Comparison of ENCODE assay signal across 9 cellular contexts in genomic region chr1:8027748-8028631, GRCh38. TPM values are rescaled to one million over a fixed set of nuclear protein-coding genes. Genes with fewer than 3 reads are reported as not detected.
DNase-seq lines count a peak whose midpoint lies in the region; ATAC-seq and TF ChIP-seq lines count a peak whose summit lies in the region.
"Had no signal": no experiment of that assay in that cellular context is flagged by ENCODE, and none has a peak within 500 bp of the region (broad histone marks: within the 10 kb centered on the region; RNA-seq: fewer than 3 reads in every experiment).

No MANE protein-coding gene starts in this region.

- H4K20me1 ChIP-seq in mammary epithelial cell (ENCODE audit: insufficient read depth, low read length), result peaks cover 8% of the 10 kb centered on the region

- CTCF ChIA-PET in AG04449 (lab: Yijun Ruan, JAX) (interaction anchor here (0.6 to 13.5 kb wide), 14 partner anchors 9 to 291 kb away, joined by 3 to 188 read pairs (median 3); no protein-coding TSS in a partner anchor), mammary epithelial cell (lab: Charles Lee; ENCODE audit: low non-redundant PET) (interaction anchor here (0.7 kb wide), 1 partner anchor 286 kb away, joined by 5 read pairs; no protein-coding TSS in a partner anchor)

- in situ Hi-C loops in mammary epithelial cell (cut with MboI; ENCODE audit: low sequenced_read_pairs in 2 of 2), result no loop called here

- DNase-seq in AG04449 (ENCODE audit: low read depth, low spot score), result peak; percentile 80
- peak; percentile 82 for DNase-seq in HS-27A (ENCODE audit: low read depth)
- DNase-seq in mammary epithelial cell, result peak; percentile 58
- no peak for DNase-seq in NK-92 treated with Interleukin-12 subunit alpha and Interleukin-12 subunit beta, amount 100 ng/mL, for 24 hours (lab: John Stamatoyannopoulos, UW)
- DNase-seq: stimulated activated CD4-positive, alpha-beta T cell treated with anti-CD3 and anti-CD28 coated beads, Interleukin-2, amount 100 ng/mL, for 48 hours had no signal

- H3K27me3 ChIP-seq in mammary epithelial cell (ENCODE audit: insufficient read depth, low read length) (no peaks in the 10 kb centered on the region), muscle layer of colon (ENCODE audit: control insufficient read depth in 1 of 2, insufficient read depth in 2 of 2, low read length in 2 of 2) (no peaks in the 10 kb centered on the region)

- no TSS peak for BruUV-seq in mammary epithelial cell (replicated peaks; lab: Mats Ljungman, UMichigan)

- peaks cover 40% of the 10 kb centered on the region for H3K79me2 ChIP-seq in mammary epithelial cell (ENCODE audit: insufficient read depth, low read length)

- dilution Hi-C loops in mammary epithelial cell (cut with HindIII; ENCODE audit: low sequenced_read_pairs), result no loop called here

- POLR2A ChIA-PET in AG04449 (lab: Yijun Ruan, JAX), result interaction anchor here (0.6 to 1.6 kb wide), 6 partner anchors 13 to 428 kb away, joined by 3 to 6 read pairs (median 3); no protein-coding TSS in a partner anchor

- H3K9ac ChIP-seq in mammary epithelial cell (ENCODE audit: insufficient read depth, low read length) (peak overlapping the region; percentile 35), muscle layer of colon (ENCODE audit: low read length) (no peak overlapping the region)

- no peak overlapping the region for H2AFZ ChIP-seq in mammary epithelial cell (ENCODE audit: low read depth, low read length)

- ATAC-seq in HG03565 (IDR thresholded peaks at IDR 0.05; ENCODE audit: unreplicated experiment) (no peak), GM19324 (IDR thresholded peaks at IDR 0.05; ENCODE audit: low FRiP score, unreplicated experiment) (no peak), HG03521 (IDR thresholded peaks at IDR 0.05; ENCODE audit: unreplicated experiment) (no peak)

- peak overlapping the region; percentile 2; the same call in 1 of the 2 replicates for H3K4me3 ChIP-seq in AG04449 (ENCODE audit: low read depth, low read length)
- peak overlapping the region in 1 of 3 experiments; percentile 3 for H3K4me3 ChIP-seq in mammary epithelial cell (replicated peaks in 1 of 3; ENCODE audit: insufficient read depth in 1 of 3, low read depth in 2 of 3, low read length in 3 of 3)
- H3K4me3 ChIP-seq in muscle layer of colon (ENCODE audit: low read depth in 1 of 2, low read length in 2 of 2), result no peak overlapping the region

- WGBS in mammary epithelial cell (ENCODE audit: low coverage, missing lambda C conversion rate), result 37% methylated on average over 7 of the region's 8 CpGs

- H3K4me1 ChIP-seq in mammary epithelial cell (ENCODE audit: insufficient read depth, low read length) (peaks cover 35% of the 10 kb centered on the region), muscle layer of colon (ENCODE audit: insufficient read depth, low read length) (peaks cover 40% of the 10 kb centered on the region)

- no peaks in the 10 kb centered on the region for H3K9me3 ChIP-seq in mammary epithelial cell (replicated peaks; ENCODE audit: insufficient read depth, low read length)
- no peaks in the 10 kb centered on the region for H3K9me3 ChIP-seq in muscle layer of colon (ENCODE audit: low read length)

- intact Hi-C loops in mammary epithelial cell (cut with micrococcal nuclease), result loop anchor here (2.0 kb wide), 1 partner anchor 69 kb away; no protein-coding TSS in a partner anchor

- H3K36me3 ChIP-seq in mammary epithelial cell (ENCODE audit: insufficient read depth, low read length), result peaks cover 6% of the 10 kb centered on the region
- no peaks in the 10 kb centered on the region for H3K36me3 ChIP-seq in muscle layer of colon (ENCODE audit: insufficient read depth, low read length)

- peak overlapping the region; percentile 86 for H3K4me2 ChIP-seq in mammary epithelial cell (ENCODE audit: insufficient read depth, low read depth, low read length)

- no peak for TF ChIP-seq CTCF in AG04449 (IDR thresholded peaks at IDR 0.05; ENCODE audit: insufficient read depth, low read length, missing control alignments)
- TF ChIP-seq CTCF in mammary epithelial cell (conservative IDR thresholded peaks at IDR 0.05 in 1 of 2, IDR thresholded peaks at IDR 0.05 in 1 of 2; ENCODE audit: extremely low read depth in 1 of 2, insufficient read depth in 1 of 2, low read depth in 1 of 2, low read length in 2 of 2), result no peak

- H3K27ac ChIP-seq in mammary epithelial cell (ENCODE audit: insufficient read depth, low read depth, low read length) (peak overlapping the region; percentile 55), muscle layer of colon (ENCODE audit: low read depth, low read length) (peak overlapping the region; percentile 67)

RNA-seq across cellular contexts. Expression of gene ERRFI1, which starts 1.9 kb away (rescaled TPM):
- 100 to 1,000 TPM in 1 of 2 donors, 10 to 100 TPM in 1; 38.8 to 150 TPM for total RNA-seq in mammary epithelial cell
- 115 TPM for polyA plus RNA-seq in mammary epithelial cell
- polyA minus RNA-seq in mammary epithelial cell, result 99.8 TPM
